Comparison of ENCODE assay signal across 25 cellular contexts in the genomic region with DNA sequence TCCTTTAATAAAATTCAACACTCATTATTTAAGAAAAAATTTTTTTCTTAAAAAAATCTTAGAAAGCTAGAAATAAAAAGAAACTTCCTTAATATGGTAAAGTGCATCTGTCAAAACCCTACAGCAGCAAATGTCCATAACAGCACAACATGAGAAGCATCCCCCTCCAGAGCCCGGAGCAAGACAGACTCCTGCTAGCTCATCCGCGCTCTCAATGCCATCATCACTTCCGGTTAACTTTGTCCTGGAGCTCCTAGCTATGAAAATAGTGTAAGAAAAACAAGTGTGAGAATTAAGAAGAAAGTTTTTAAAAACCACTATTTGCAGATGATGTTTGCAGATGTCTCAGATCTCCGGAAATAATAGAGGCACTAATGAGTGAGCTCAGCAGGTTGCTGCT.
"Had no signal": no experiment of that assay in that cellular context is flagged by ENCODE, and none has a peak within 500 bp of the region (broad histone marks: within the 10 kb centered on the region; RNA-seq: fewer than 3 reads in every experiment).

No MANE protein-coding gene starts in this region.

- H3K4me3 ChIP-seq: ascending aorta, breast epithelium, cardiac muscle cell, colonic mucosa, gastrocnemius medialis, heart left ventricle had no signal

- H3K27me3 ChIP-seq: ascending aorta, breast epithelium, cardiac muscle cell, colonic mucosa, foreskin keratinocyte, gastrocnemius medialis, heart left ventricle had no signal

- H3K4me1 ChIP-seq: ascending aorta, breast epithelium, colonic mucosa, foreskin keratinocyte, gastrocnemius medialis, heart left ventricle had no signal

- H3K9me3 ChIP-seq: ascending aorta, breast epithelium, colonic mucosa, gastrocnemius medialis, heart left ventricle had no signal

- H3K27ac ChIP-seq: ascending aorta, breast epithelium, cardiac muscle cell, colonic mucosa, foreskin keratinocyte, gastrocnemius medialis, heart left ventricle had no signal

- DNase-seq: activated CD4-positive, alpha-beta memory T cell treated with anti-CD3 and anti-CD28 coated beads, Interleukin-2, amount 10 ng/mL, durations not matched to agents 7 days and 5 days; activated CD4-positive, alpha-beta T cell treated with anti-CD3 and anti-CD28 coated beads for 1 hour; activated CD4-positive, alpha-beta T cell treated with anti-CD3 and anti-CD28 coated beads for 4 hours; activated CD4-positive, alpha-beta T cell treated with anti-CD3 and anti-CD28 coated beads, Interleukin-2, amount 10 ng/mL, durations not matched to agents 7 days and 5 days; activated CD4-positive, alpha-beta T cell treated with anti-CD3 and anti-CD28 coated beads, Interleukin-2, amount 50 U/mL, for 4 hours; activated CD8-positive, alpha-beta memory T cell treated with anti-CD3 and anti-CD28 coated beads, Interleukin-2, amount 50 U/mL, for 48 hours; activated gamma-delta T cell; activated naive CD4-positive, alpha-beta T cell; activated naive CD4-positive, alpha-beta T cell treated with anti-CD3 and anti-CD28 coated beads, Interleukin-2, amount 10 ng/mL, durations not matched to agents 7 days and 5 days; activated naive CD8-positive, alpha-beta T cell treated with anti-CD3 and anti-CD28 coated beads, Interleukin-2, amount 10 ng/mL, durations not matched to agents 7 days and 5 days; activated T-cell treated with anti-CD3 and anti-CD28 coated beads for 4 hours; activated T-cell treated with anti-CD3 and anti-CD28 coated beads, Interleukin-2, amount 50 U/mL, for 24 hours; central memory CD4-positive, alpha-beta T cell; cerebellar nuclear complex; colonic mucosa; effector CD8-positive, alpha-beta T cell; foreskin keratinocyte; gastrocnemius medialis; glutamatergic neuron; heart left ventricle; T-helper 17 cell had no signal

- ATAC-seq: foreskin keratinocyte, gastrocnemius medialis, heart left ventricle, T-helper 17 cell, WTC11 had no signal

- H3K36me3 ChIP-seq: ascending aorta, cardiac muscle cell, colonic mucosa, gastrocnemius medialis, heart left ventricle had no signal
